In genomic region chr4:112311516-112311915, GRCh38 we compare ENCODE assay signal across 19 cellular contexts.
"Had no signal": no experiment of that assay in that cellular context is flagged by ENCODE, and none has a peak within 500 bp of the region (broad histone marks: within the 10 kb centered on the region; RNA-seq: fewer than 3 reads in every experiment).

No MANE protein-coding gene starts in this region.

- DNase-seq: activated CD4-positive, alpha-beta T cell treated with anti-CD3 and anti-CD28 coated beads, Interleukin-2, amount 50 U/mL, for 1 hour; activated CD8-positive, alpha-beta memory T cell treated with anti-CD3 and anti-CD28 coated beads for 24 hours; activated naive CD8-positive, alpha-beta T cell treated with anti-CD3 and anti-CD28 coated beads, Interleukin-2, amount 50 U/mL, for 24 hours; effector memory CD8-positive, alpha-beta T cell; foreskin keratinocyte; heart left ventricle; immature natural killer cell; psoas muscle; right lobe of liver; stomach; T-helper 2 cell; testis; upper lobe of right lung had no signal

- H3K27me3 Mint-ChIP-seq: activated naive CD8-positive, alpha-beta T cell treated with anti-CD3 and anti-CD28 coated beads, Interleukin-2, amount 50 U/mL, for 24 hours; dendritic cell treated with granulocyte-macrophage colony-stimulating factor and Interleukin-4, amounts not matched to agents 40 ng/mL and 50 ng/mL, for 4 days had no signal

- H3K9me3 Mint-ChIP-seq: activated naive CD8-positive, alpha-beta T cell treated with anti-CD3 and anti-CD28 coated beads, Interleukin-2, amount 50 U/mL, for 24 hours; dendritic cell treated with granulocyte-macrophage colony-stimulating factor and Interleukin-4, amounts not matched to agents 40 ng/mL and 50 ng/mL, for 4 days; effector memory CD8-positive, alpha-beta T cell had no signal

- H3K27me3 ChIP-seq: ascending aorta, breast epithelium, foreskin keratinocyte, heart left ventricle, right lobe of liver, stomach, testis, upper lobe of right lung had no signal

- H3K4me3 Mint-ChIP-seq: activated naive CD8-positive, alpha-beta T cell treated with anti-CD3 and anti-CD28 coated beads, Interleukin-2, amount 50 U/mL, for 24 hours; dendritic cell treated with granulocyte-macrophage colony-stimulating factor and Interleukin-4, amounts not matched to agents 40 ng/mL and 50 ng/mL, for 4 days; effector memory CD8-positive, alpha-beta T cell; immature natural killer cell; neural crest cell had no signal

- H3K9me3 ChIP-seq: ascending aorta, breast epithelium, heart left ventricle, psoas muscle, right lobe of liver, stomach, testis, upper lobe of right lung had no signal

- ATAC-seq: activated CD4-positive, CD25-positive, alpha-beta regulatory T cell treated with anti-CD3 and anti-CD28 coated beads, Interleukin-2, amount 50 U/mL, for 24 hours; activated naive CD8-positive, alpha-beta T cell treated with anti-CD3 and anti-CD28 coated beads, Interleukin-2, amount 50 U/mL, for 24 hours; effector memory CD8-positive, alpha-beta T cell; foreskin keratinocyte; heart left ventricle; psoas muscle; right lobe of liver; upper lobe of right lung had no signal

- H3K36me3 ChIP-seq: ascending aorta, breast epithelium, right lobe of liver, upper lobe of right lung had no signal

- H3K27ac ChIP-seq: ascending aorta, breast epithelium, foreskin keratinocyte, heart left ventricle, psoas muscle, right lobe of liver, testis, upper lobe of right lung had no signal

- H3K4me3 ChIP-seq: ascending aorta, breast epithelium, heart left ventricle, psoas muscle, right lobe of liver, smooth muscle cell, stomach, testis, upper lobe of right lung had no signal

- H3K27ac Mint-ChIP-seq: activated naive CD8-positive, alpha-beta T cell treated with anti-CD3 and anti-CD28 coated beads, Interleukin-2, amount 50 U/mL, for 24 hours; dendritic cell treated with granulocyte-macrophage colony-stimulating factor and Interleukin-4, amounts not matched to agents 40 ng/mL and 50 ng/mL, for 4 days; effector memory CD8-positive, alpha-beta T cell had no signal

- H3K4me2 ChIP-seq: smooth muscle cell had no signal

- H3K4me1 ChIP-seq: ascending aorta, breast epithelium, foreskin keratinocyte, psoas muscle, right lobe of liver, testis, upper lobe of right lung had no signal
